1 cellular context compared by ENCODE assay signal in the genomic region with DNA sequence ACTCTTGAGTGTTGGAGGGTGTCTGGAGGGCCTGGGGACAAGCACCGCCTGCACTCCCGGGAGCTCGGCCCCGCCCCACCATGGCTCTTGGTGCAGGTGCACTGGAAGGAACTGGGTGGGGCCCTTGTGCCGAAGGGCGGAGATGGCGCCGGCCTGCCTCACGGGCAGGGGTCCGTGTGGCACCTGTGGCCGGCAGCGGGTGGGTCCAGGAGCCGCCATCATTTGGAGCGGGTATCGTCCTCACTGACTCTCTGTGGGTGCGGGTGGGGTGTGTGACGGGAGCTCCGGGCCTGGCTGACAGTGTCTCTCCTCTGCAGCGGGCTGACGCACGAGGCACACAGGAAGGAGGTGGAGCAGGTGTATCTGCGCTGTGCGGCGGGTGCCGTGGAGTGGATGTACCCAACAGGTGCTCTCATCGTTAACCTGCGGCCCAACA.
TF ChIP-seq lines count a peak whose summit lies in the region.

No MANE protein-coding gene starts in this region.

TF ChIP-seq in H1, 55 proteins besides CTCF, POLR2A, EP300 and RAD21:
- TF ChIP-seq, protein P1, sequence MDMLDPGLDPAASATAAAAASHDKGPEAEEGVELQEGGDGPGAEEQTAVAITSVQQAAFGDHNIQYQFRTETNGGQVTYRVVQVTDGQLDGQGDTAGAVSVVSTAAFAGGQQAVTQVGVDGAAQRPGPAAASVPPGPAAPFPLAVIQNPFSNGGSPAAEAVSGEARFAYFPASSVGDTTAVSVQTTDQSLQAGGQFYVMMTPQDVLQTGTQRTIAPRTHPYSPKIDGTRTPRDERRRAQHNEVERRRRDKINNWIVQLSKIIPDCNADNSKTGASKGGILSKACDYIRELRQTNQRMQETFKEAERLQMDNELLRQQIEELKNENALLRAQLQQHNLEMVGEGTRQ (IDR thresholded peaks at IDR 0.05; ENCODE audit: low read length), result no peak
- TF ChIP-seq MAFK (IDR thresholded peaks at IDR 0.05; ENCODE audit: low read depth, low read length) (no peak), POU5F1 (IDR thresholded peaks at IDR 0.05; ENCODE audit: low read depth, low read length) (no peak), SUZ12 (IDR thresholded peaks at IDR 0.05; ENCODE audit: low read length) (no peak), TBP (IDR thresholded peaks at IDR 0.05; ENCODE audit: low read depth, low read length) (no peak), KDM5A (IDR thresholded peaks at IDR 0.05; ENCODE audit: low read length) (no peak), ASH2L (IDR thresholded peaks at IDR 0.05; ENCODE audit: low read length) (no peak), TAF7 (optimal IDR thresholded peaks at IDR 0.05; ENCODE audit: borderline replicate concordance, low read depth, low read length) (no peak), RNF2 (IDR thresholded peaks at IDR 0.05; ENCODE audit: borderline replicate concordance, low read depth, low read length, missing control alignments, poor library complexity, severe bottlenecking) (no peak), SIX5 (IDR thresholded peaks at IDR 0.05; ENCODE audit: low read depth, low read length) (no peak), CBX5 (IDR thresholded peaks at IDR 0.05; ENCODE audit: low read depth, low read length) (no peak), CHD1 (IDR thresholded peaks at IDR 0.05; ENCODE audit: low read depth, low read length) (no peak), SP1 (IDR thresholded peaks at IDR 0.05; ENCODE audit: low read depth, low read length) (no peak)
- TF ChIP-seq, protein P2, sequence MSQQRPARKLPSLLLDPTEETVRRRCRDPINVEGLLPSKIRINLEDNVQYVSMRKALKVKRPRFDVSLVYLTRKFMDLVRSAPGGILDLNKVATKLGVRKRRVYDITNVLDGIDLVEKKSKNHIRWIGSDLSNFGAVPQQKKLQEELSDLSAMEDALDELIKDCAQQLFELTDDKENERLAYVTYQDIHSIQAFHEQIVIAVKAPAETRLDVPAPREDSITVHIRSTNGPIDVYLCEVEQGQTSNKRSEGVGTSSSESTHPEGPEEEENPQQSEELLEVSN (IDR thresholded peaks at IDR 0.05), result no peak
